ENCODE assay signal across 8 cellular contexts in the genomic region with DNA sequence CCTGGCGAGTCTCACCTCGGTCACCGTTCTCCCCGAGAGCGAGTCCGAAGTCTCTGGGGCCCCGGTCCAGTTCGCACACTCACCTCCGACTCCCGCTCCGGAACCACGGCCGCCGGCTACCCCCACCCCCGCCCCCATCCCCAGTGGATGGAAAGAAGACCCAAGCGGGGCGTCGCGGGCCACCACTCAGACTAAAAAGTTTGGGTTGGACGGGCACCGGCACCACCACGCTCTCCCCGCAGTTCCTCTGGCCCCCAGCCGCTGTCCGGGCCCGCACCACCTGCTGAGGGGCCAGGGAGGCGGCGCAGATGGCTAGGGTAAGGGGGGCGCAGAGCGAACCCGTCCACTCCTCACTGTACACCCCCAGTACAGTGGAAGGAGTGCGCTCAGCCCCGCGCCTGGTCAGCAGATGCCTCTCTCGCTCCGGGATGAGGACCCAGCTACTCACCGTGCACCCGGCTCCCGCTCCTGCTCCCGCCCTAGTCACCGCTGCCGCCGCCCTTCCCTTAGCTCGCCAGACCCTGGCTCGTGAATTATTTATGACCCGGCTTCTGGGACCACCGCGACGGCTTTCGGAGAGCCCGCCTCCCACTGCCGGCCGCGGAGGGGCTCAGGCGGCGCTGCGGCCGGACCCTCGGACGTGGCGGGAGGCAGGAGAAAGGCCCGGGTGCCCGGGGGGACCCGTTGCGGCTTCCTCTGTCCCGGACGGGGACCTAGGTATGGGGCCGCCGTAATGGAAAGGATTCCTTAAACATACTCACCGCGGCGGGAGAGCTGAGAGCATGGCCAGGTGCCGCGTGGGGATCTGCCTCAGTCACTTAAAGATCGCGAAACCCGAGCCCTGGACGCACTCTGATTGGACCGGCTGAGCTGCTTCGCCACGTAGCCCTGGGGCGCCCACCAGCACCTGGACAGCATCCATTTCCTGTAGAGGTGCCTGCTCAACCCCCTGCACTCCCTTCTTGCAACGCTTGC. TPM values are rescaled to one million over a fixed set of nuclear protein-coding genes. Genes with fewer than 3 reads are reported as not detected.
DNase-seq lines count a peak whose midpoint lies in the region; ATAC-seq and TF ChIP-seq lines count a peak whose summit lies in the region.

A gene with protein sequence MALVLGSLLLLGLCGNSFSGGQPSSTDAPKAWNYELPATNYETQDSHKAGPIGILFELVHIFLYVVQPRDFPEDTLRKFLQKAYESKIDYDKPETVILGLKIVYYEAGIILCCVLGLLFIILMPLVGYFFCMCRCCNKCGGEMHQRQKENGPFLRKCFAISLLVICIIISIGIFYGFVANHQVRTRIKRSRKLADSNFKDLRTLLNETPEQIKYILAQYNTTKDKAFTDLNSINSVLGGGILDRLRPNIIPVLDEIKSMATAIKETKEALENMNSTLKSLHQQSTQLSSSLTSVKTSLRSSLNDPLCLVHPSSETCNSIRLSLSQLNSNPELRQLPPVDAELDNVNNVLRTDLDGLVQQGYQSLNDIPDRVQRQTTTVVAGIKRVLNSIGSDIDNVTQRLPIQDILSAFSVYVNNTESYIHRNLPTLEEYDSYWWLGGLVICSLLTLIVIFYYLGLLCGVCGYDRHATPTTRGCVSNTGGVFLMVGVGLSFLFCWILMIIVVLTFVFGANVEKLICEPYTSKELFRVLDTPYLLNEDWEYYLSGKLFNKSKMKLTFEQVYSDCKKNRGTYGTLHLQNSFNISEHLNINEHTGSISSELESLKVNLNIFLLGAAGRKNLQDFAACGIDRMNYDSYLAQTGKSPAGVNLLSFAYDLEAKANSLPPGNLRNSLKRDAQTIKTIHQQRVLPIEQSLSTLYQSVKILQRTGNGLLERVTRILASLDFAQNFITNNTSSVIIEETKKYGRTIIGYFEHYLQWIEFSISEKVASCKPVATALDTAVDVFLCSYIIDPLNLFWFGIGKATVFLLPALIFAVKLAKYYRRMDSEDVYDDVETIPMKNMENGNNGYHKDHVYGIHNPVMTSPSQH (minus strand): TSS at position 807 of the 975 bp plus-strand sequence. CDS start 8,117 bp downstream, outside the sequence.

- DNase-seq in CD14-positive monocyte (ENCODE audit: low spot score) (no peak), NCI-H1105 (lab: John Stamatoyannopoulos, UW) (peak; percentile 45), cerebellum (ENCODE audit: low spot score) (no peak), lung (ENCODE audit: low spot score) (no peak), suprapubic skin (ENCODE audit: low spot score in 2 of 2) (no peak), NCI-H524 treated with DMSO at 0.1 percent for 48 hours (lab: John Stamatoyannopoulos, UW) (no peak)

- TF ChIP-seq EP300 in suprapubic skin (IDR thresholded peaks at IDR 0.05), result no peak

- H3K4me1 ChIP-seq in lung (ENCODE audit: control insufficient read depth in 2 of 2, insufficient read depth in 2 of 2, low read length in 2 of 2), result peaks cover 0 to 11% of the 10 kb centered on the region in 2 donors
- peaks cover 24% of the 10 kb centered on the region for H3K4me1 ChIP-seq in suprapubic skin

- ATAC-seq in lung (ENCODE audit: insufficient read depth, low FRiP score) (peak; percentile 35), HG03045 (IDR thresholded peaks at IDR 0.05; ENCODE audit: unreplicated experiment) (no peak), HG02981 (IDR thresholded peaks at IDR 0.05; ENCODE audit: unreplicated experiment) (no peak)

- H3K9me3 ChIP-seq in lung (ENCODE audit: control insufficient read depth in 2 of 2, insufficient read depth in 1 of 2, low read length in 1 of 2) (peaks cover 0 to 9% of the 10 kb centered on the region in 2 donors), suprapubic skin (no peaks in the 10 kb centered on the region)

- TF ChIP-seq POLR2A in suprapubic skin (IDR thresholded peaks at IDR 0.05), result no peak

- WGBS in lung, 2 donors, result 2 to 6% methylated on average over 76 to 83 of the region's 83 CpGs
- WGBS in suprapubic skin, result 2% methylated on average over 41 of the region's 83 CpGs

- TF ChIP-seq CTCF in CD14-positive monocyte (IDR thresholded peaks at IDR 0.05) (no peak), lung (IDR thresholded peaks at IDR 0.05; ENCODE audit: control extremely low read depth, extremely low read depth) (no peak), suprapubic skin (IDR thresholded peaks at IDR 0.05) (no peak)

- H3K27ac Mint-ChIP-seq in CD14-positive monocyte, result peak within 1 kb of the TSS in 3 of 7 donors; percentile 35 to 51 (median 47)

- H3K27me3 ChIP-seq in lung (ENCODE audit: control insufficient read depth, insufficient read depth) (peaks cover 3% of the 10 kb centered on the region), suprapubic skin (peaks cover 73% of the 10 kb centered on the region)

- peaks cover 36 to 52% (median 49%) of the 10 kb centered on the region in 3 donors for H3K27me3 Mint-ChIP-seq in CD14-positive monocyte (ENCODE audit: low read depth in 3 of 3)

- H3K4me3 ChIP-seq in lung (peak within 1 kb of the TSS; percentile 28), suprapubic skin (peak within 1 kb of the TSS; percentile 53)

- H3K36me3 ChIP-seq in lung (ENCODE audit: control insufficient read depth in 2 of 2, insufficient read depth in 2 of 2, low read length in 2 of 2) (no peaks in the 10 kb centered on the region), suprapubic skin (no peaks in the 10 kb centered on the region)

- no peak within 1 kb of the TSS for H3K27ac ChIP-seq in lung (ENCODE audit: low read depth in 1 of 2, low read length in 1 of 2)
- no peak within 1 kb of the TSS for H3K27ac ChIP-seq in suprapubic skin

- H3K4me3 Mint-ChIP-seq in CD14-positive monocyte, result peak within 1 kb of the TSS; percentile 85 to 97

- intact Hi-C loops in CD14-positive monocyte (cut with micrococcal nuclease), result no loop called here

- peaks cover 5 to 19% of the 10 kb centered on the region in 2 donors for H3K36me3 Mint-ChIP-seq in CD14-positive monocyte

- peaks cover 42% of the 10 kb centered on the region for H3K4me1 Mint-ChIP-seq in CD14-positive monocyte

- H3K9me3 Mint-ChIP-seq in CD14-positive monocyte, result peaks cover 7 to 21% (median 16%) of the 10 kb centered on the region in 7 donors

RNA-seq across cellular contexts. Expression of the gene that starts here (rescaled TPM):
- polyA plus RNA-seq in CD14-positive monocyte, result not detected
- total RNA-seq in cerebellum, result 21.6 TPM
- total RNA-seq in lung, result 10 to 100 TPM; 42.7 to 49.5 TPM
- 10 to 100 TPM in 1 of 2 donors, 1 to 10 TPM in 1; 6.7 to 12.4 TPM for polyA plus RNA-seq in lung
- total RNA-seq in suprapubic skin, result 1 to 10 TPM; 3.4 to 9.0 (median 5.0) TPM

Comparison
In these comparisons a context has a peak if more than half of its experiments do, and no peak if none do; other contexts are left out.
1. RNA of the gene that starts here (polyA plus RNA-seq): 6.7 to 12.4 TPM in lung; not detected in CD14-positive monocyte; every median in the first group is over 4 times any median in the second.